In genomic region chr13:27797228-27797624, GRCh38 we compare ENCODE assay signal across 14 cellular contexts. TPM values are rescaled to one million over a fixed set of nuclear protein-coding genes. Genes with fewer than 3 reads are reported as not detected.
DNase-seq lines count a peak whose midpoint lies in the region; ATAC-seq, FAIRE-seq and TF ChIP-seq lines count a peak whose summit lies in the region.
"Had no signal": no experiment of that assay in that cellular context is flagged by ENCODE, and none has a peak within 500 bp of the region (broad histone marks: within the 10 kb centered on the region; RNA-seq: fewer than 3 reads in every experiment).

No MANE protein-coding gene starts in this region.

- H4K20me1 ChIP-seq in keratinocyte (ENCODE audit: control insufficient read depth, extremely low read depth, insufficient read depth, low read length), result no peaks in the 10 kb centered on the region

- H3K9ac ChIP-seq in keratinocyte (ENCODE audit: control insufficient read depth, extremely low read depth, insufficient read depth, low read length), result no peak overlapping the region

- FAIRE-seq in keratinocyte (lab: Jason Lieb, UNC), result no peak

- TF ChIP-seq POLR2A in body of pancreas (IDR thresholded peaks at IDR 0.05), result no peak

- no peaks in the 10 kb centered on the region for H3K9me3 ChIP-seq in body of pancreas
- H3K9me3 ChIP-seq in keratinocyte (ENCODE audit: control insufficient read depth, low read depth, low read length), result no peaks in the 10 kb centered on the region
- H3K9me3 ChIP-seq: thyroid gland had no signal

- DNase-seq in AG10803 (ENCODE audit: low read depth), result peak; percentile 3
- DNase-seq in HK-2 (ENCODE audit: unreplicated experiment), result peak; percentile 12
- peak in 3 of 4 donors; percentile 4 to 14 (median 14) for DNase-seq in body of pancreas
- no peak for DNase-seq in keratinocyte (ENCODE audit: low read depth, low spot score)
- DNase-seq in cerebellum (ENCODE audit: low spot score), result no peak
- no peak for DNase-seq in stimulated activated naive CD8-positive, alpha-beta T cell treated with anti-CD3 and anti-CD28 coated beads, Interleukin-15, Interleukin-2, amounts not matched to agents 100 U/mL and 50 U/mL, for 24 hours
- no peak for DNase-seq in cardiac septum (ENCODE audit: low spot score)
- no peak for DNase-seq in globus pallidus (ENCODE audit: low spot score)
- DNase-seq: activated CD8-positive, alpha-beta memory T cell treated with anti-CD3 and anti-CD28 coated beads, Interleukin-2, amount 50 U/mL, for 4 hours; effector memory CD8-positive, alpha-beta T cell; GDM1; stimulated activated CD4-positive, alpha-beta T cell treated with anti-CD3 and anti-CD28 coated beads, Interleukin-4, amount 100 ng/mL, for 24 hours; thyroid gland had no signal

- TF ChIP-seq CTCF in AG10803 (conservative IDR thresholded peaks at IDR 0.05; ENCODE audit: low read length) (peak; percentile 19; the same call in 1 of the 2 replicates), body of pancreas (IDR thresholded peaks at IDR 0.05) (peak in 2 of 7 experiments; percentile 8 to 13), keratinocyte (optimal IDR thresholded peaks at IDR 0.05 in 1 of 3, IDR thresholded peaks at IDR 0.05 in 1 of 3, conservative IDR thresholded peaks at IDR 0.05 in 1 of 3; ENCODE audit: extremely low read depth in 1 of 3, insufficient read depth in 2 of 3, low read length in 3 of 3) (peak in 1 of 3 experiments; percentile 44)

- dilution Hi-C loops in keratinocyte (cut with MboI; ENCODE audit: extremely low pct_ligation_motif_present, low sequenced_read_pairs), result no loop called here

- no peaks in the 10 kb centered on the region for H3K9me1 ChIP-seq in keratinocyte (ENCODE audit: control insufficient read depth, extremely low read depth, insufficient read depth, low read length)

- peak overlapping the region; percentile 45 for H3K4me2 ChIP-seq in keratinocyte (ENCODE audit: control insufficient read depth, extremely low read depth, insufficient read depth, low read depth, low read length)

- no peak overlapping the region for H3K27ac ChIP-seq in body of pancreas
- H3K27ac ChIP-seq in keratinocyte (ENCODE audit: control insufficient read depth, insufficient read depth, low read length), result no peak overlapping the region
- H3K27ac ChIP-seq: thyroid gland had no signal

- no peak for ATAC-seq in body of pancreas
- ATAC-seq in stimulated activated naive CD8-positive, alpha-beta T cell treated with anti-CD3 and anti-CD28 coated beads, Interleukin-15, Interleukin-2, amounts not matched to agents 100 U/mL and 50 U/mL, for 24 hours, result no peak
- ATAC-seq: effector memory CD8-positive, alpha-beta T cell had no signal

- H3K79me2 ChIP-seq in keratinocyte (ENCODE audit: control insufficient read depth, insufficient read depth, low read length), result no peaks in the 10 kb centered on the region

- intact Hi-C loops in body of pancreas (cut with DNase I) (no loop called here), cardiac septum (cut with DNase I) (no loop called here)

- H3K27me3 ChIP-seq in body of pancreas (peaks cover 0 to 53% of the 10 kb centered on the region in 2 donors), keratinocyte (ENCODE audit: control insufficient read depth, extremely low read depth, insufficient read depth, low read length) (peaks cover 75% of the 10 kb centered on the region)

- H3K36me3 ChIP-seq in body of pancreas (replicated peaks in 1 of 2; ENCODE audit: insufficient read depth in 1 of 2, low read depth in 2 of 2) (no peaks in the 10 kb centered on the region), keratinocyte (ENCODE audit: control insufficient read depth in 2 of 2, extremely low read depth in 1 of 2, insufficient read depth in 2 of 2, low read length in 2 of 2) (no peaks in the 10 kb centered on the region)
- H3K36me3 ChIP-seq: thyroid gland had no signal

- WGBS in body of pancreas, 2 donors, result 4 to 14% methylated on average over 9 to 24 of the region's 24 CpGs

- H2AFZ ChIP-seq in keratinocyte (ENCODE audit: control insufficient read depth, low read length), result no peak overlapping the region

- peaks cover 24% of the 10 kb centered on the region for H3K4me1 ChIP-seq in body of pancreas
- H3K4me1 ChIP-seq in keratinocyte (ENCODE audit: control insufficient read depth, extremely low read depth, insufficient read depth, low read length), result peaks cover 3% of the 10 kb centered on the region

- H3K4me3 ChIP-seq in AG10803 (ENCODE audit: low read length), result no peak overlapping the region
- no peak overlapping the region for H3K4me3 ChIP-seq in body of pancreas
- H3K4me3 ChIP-seq in keratinocyte (ENCODE audit: control insufficient read depth in 2 of 3, extremely low read depth in 1 of 3, insufficient read depth in 2 of 3, low read depth in 1 of 3, low read length in 3 of 3), result peak overlapping the region in 1 of 3 experiments; percentile 19
- H3K4me3 ChIP-seq: thyroid gland had no signal

RNA-seq across cellular contexts. Expression of gene GSX1, which starts 4.9 kb away (rescaled TPM):
- total RNA-seq in body of pancreas (not detected), cerebellum (0.36 TPM), cardiac septum (not detected)
- polyA plus RNA-seq in keratinocyte, result not detected in 3 replicates
- polyA plus RNA-seq in keratinocyte (2011; ENCODE audit: low read depth), result not detected
- not detected in 2 replicates for polyA plus RNA-seq in keratinocyte (2011; cell fraction: cytosol; rRNA removed)
- polyA plus RNA-seq in keratinocyte (2011; cell fraction: nucleus; rRNA removed), result not detected in 2 replicates
- polyA plus RNA-seq in keratinocyte (2012; ENCODE audit: low replicate concordance), result not detected in 2 replicates
- not detected in 3 replicates for polyA minus RNA-seq in keratinocyte
- polyA minus RNA-seq in keratinocyte (2011; cell fraction: cytosol; rRNA and poly(A)+ RNA removed), result not detected
- not detected in 2 replicates for polyA minus RNA-seq in keratinocyte (2011; cell fraction: nucleus; rRNA and poly(A)+ RNA removed)
- total RNA-seq: mononuclear cell, thyroid gland had no signal

Comparison
In these comparisons a context has a peak if more than half of its experiments do, and no peak if none do; other contexts are left out.
1. DNase-seq: peak in AG10803 (single experiment), HK-2 (single experiment) and body of pancreas (3 of 4); none in keratinocyte (single experiment), cerebellum (single experiment), stimulated activated naive CD8-positive, alpha-beta T cell treated with anti-CD3 and anti-CD28 coated beads, Interleukin-15, Interleukin-2, amounts not matched to agents 100 U/mL and 50 U/mL, for 24 hours (single experiment), cardiac septum (single experiment) and globus pallidus (single experiment).